In the genomic region with DNA sequence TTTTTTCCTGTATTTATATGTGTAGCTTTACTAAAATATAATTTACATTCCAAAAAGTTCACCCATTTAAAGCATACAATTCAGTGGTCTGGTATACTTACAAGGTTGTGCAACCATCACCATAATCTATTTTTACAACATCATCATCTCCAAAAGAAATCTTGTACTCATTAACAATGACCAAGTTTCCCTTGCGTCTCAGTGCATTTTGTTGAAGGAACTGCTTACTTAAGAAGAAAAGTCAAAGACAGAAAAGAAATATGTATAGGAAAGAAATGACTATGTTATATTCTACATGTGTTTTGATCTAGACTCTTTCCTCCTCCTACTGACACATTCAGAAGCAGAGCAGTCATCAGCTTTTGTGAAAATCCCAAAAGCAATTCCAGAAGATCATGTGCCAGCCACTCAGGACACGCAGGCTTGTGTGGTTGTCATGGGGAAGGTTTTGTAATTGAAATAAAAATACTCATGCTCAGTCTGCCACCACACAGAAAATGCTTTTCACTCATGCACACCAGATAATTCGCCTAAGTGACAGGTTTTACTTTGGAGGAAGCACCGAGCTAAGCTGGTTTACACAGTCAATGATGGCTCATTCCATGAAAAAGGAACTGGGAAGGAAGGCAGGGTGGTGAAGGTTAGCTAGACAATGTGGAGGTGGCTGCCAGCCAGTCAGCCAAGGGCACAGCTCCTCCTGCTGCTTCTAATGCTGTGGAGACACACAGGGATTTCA, we compare ENCODE assay signal across 15 cellular contexts.
DNase-seq lines count a peak whose midpoint lies in the region; ATAC-seq and TF ChIP-seq lines count a peak whose summit lies in the region.
"Had no signal": no experiment of that assay in that cellular context is flagged by ENCODE, and none has a peak within 500 bp of the region (broad histone marks: within the 10 kb centered on the region; RNA-seq: fewer than 3 reads in every experiment).

No MANE protein-coding gene starts in this region.

- no peak overlapping the region for H3K27ac Mint-ChIP-seq in activated naive CD4-positive, alpha-beta T cell treated with anti-CD3 and anti-CD28 coated beads, Interleukin-2, amount 50 U/mL, for 72 hours
- H3K27ac Mint-ChIP-seq: activated CD4-positive, alpha-beta memory T cell treated with anti-CD3 and anti-CD28 coated beads for 36 hours; natural killer cell had no signal

- H3K27ac ChIP-seq in gastrocnemius medialis: peak overlapping the region in 2 of 4 donors; percentile 14 to 28

- TF ChIP-seq POLR2A in gastrocnemius medialis (IDR thresholded peaks at IDR 0.05): no peak

- no peak overlapping the region for H3K4me3 ChIP-seq in gastrocnemius medialis

- peaks cover 0 to 4% of the 10 kb centered on the region in 2 donors for H3K9me3 Mint-ChIP-seq in activated naive CD4-positive, alpha-beta T cell treated with anti-CD3 and anti-CD28 coated beads, Interleukin-2, amount 50 U/mL, for 72 hours
- H3K9me3 Mint-ChIP-seq: natural killer cell had no signal

- H3K4me1 ChIP-seq in gastrocnemius medialis: peaks cover 7 to 17% of the 10 kb centered on the region in 2 donors

- H3K9me3 ChIP-seq in gastrocnemius medialis: no peaks in the 10 kb centered on the region

- in situ Hi-C loops in gastrocnemius medialis (cut with MboI; ENCODE audit: low sequenced_read_pairs in 4 of 4): no loop called here

- H3K27me3 ChIP-seq in gastrocnemius medialis: no peaks in the 10 kb centered on the region

- ATAC-seq in left ventricle myocardium superior: peak; percentile 79
- ATAC-seq in gastrocnemius medialis: peak; percentile 62 to 85
- no peak for ATAC-seq in activated naive CD4-positive, alpha-beta T cell treated with anti-CD3 and anti-CD28 coated beads, Interleukin-2, amount 50 U/mL, for 72 hours
- ATAC-seq in GM21723 (IDR thresholded peaks at IDR 0.05; ENCODE audit: unreplicated experiment): no peak
- ATAC-seq: natural killer cell had no signal

- intact Hi-C loops in left ventricle myocardium superior (cut with micrococcal nuclease) (no loop called here), gastrocnemius medialis (cut with DNase I; ENCODE audit: low total_unique reads) (no loop called here)

- peak; percentile 1 for DNase-seq in GOT3 (lab: John Stamatoyannopoulos, UW)
- peak; percentile 19 for DNase-seq in amniotic stem cell (lab: John Stamatoyannopoulos, UW)
- DNase-seq in left ventricle myocardium superior: peak; percentile 46
- no peak for DNase-seq in gastrocnemius medialis
- no peak for DNase-seq in T-helper 1 cell
- no peak for DNase-seq in activated naive CD4-positive, alpha-beta T cell treated with anti-CD3 and anti-CD28 coated beads, Interleukin-2, amount 50 U/mL, for 72 hours (ENCODE audit: low spot score in 2 of 2)
- DNase-seq in activated CD8-positive, alpha-beta memory T cell treated with anti-CD3 and anti-CD28 coated beads, Interleukin-2, amount 50 U/mL, for 4 hours: no peak
- DNase-seq: activated CD4-positive, alpha-beta memory T cell treated with anti-CD3 and anti-CD28 coated beads for 36 hours; DMS153; glutamatergic neuron; H7; natural killer cell; NCI-H187; SIG-M5 had no signal

- no peak for TF ChIP-seq CTCF in gastrocnemius medialis (IDR thresholded peaks at IDR 0.05 in 4 of 5, conservative IDR thresholded peaks at IDR 0.05 in 1 of 5)

- H3K36me3 Mint-ChIP-seq in activated naive CD4-positive, alpha-beta T cell treated with anti-CD3 and anti-CD28 coated beads, Interleukin-2, amount 50 U/mL, for 72 hours: no peaks in the 10 kb centered on the region
- H3K36me3 Mint-ChIP-seq: natural killer cell had no signal

- no peaks in the 10 kb centered on the region for H3K36me3 ChIP-seq in gastrocnemius medialis

Comparison
In these comparisons a context has a peak if more than half of its experiments do, and no peak if none do; other contexts are left out.
1. DNase-seq: peak in GOT3 (single experiment), amniotic stem cell (single experiment) and left ventricle myocardium superior (single experiment); none in gastrocnemius medialis (0 of 2), T-helper 1 cell (0 of 5), activated naive CD4-positive, alpha-beta T cell treated with anti-CD3 and anti-CD28 coated beads, Interleukin-2, amount 50 U/mL, for 72 hours (0 of 2) and activated CD8-positive, alpha-beta memory T cell treated with anti-CD3 and anti-CD28 coated beads, Interleukin-2, amount 50 U/mL, for 4 hours (single experiment).
2. ATAC-seq: peak in left ventricle myocardium superior (single experiment) and gastrocnemius medialis (2 of 2); none in activated naive CD4-positive, alpha-beta T cell treated with anti-CD3 and anti-CD28 coated beads, Interleukin-2, amount 50 U/mL, for 72 hours (0 of 2) and GM21723 (single experiment).